Comparison of ENCODE assay signal across 1 cellular context in the genomic region with DNA sequence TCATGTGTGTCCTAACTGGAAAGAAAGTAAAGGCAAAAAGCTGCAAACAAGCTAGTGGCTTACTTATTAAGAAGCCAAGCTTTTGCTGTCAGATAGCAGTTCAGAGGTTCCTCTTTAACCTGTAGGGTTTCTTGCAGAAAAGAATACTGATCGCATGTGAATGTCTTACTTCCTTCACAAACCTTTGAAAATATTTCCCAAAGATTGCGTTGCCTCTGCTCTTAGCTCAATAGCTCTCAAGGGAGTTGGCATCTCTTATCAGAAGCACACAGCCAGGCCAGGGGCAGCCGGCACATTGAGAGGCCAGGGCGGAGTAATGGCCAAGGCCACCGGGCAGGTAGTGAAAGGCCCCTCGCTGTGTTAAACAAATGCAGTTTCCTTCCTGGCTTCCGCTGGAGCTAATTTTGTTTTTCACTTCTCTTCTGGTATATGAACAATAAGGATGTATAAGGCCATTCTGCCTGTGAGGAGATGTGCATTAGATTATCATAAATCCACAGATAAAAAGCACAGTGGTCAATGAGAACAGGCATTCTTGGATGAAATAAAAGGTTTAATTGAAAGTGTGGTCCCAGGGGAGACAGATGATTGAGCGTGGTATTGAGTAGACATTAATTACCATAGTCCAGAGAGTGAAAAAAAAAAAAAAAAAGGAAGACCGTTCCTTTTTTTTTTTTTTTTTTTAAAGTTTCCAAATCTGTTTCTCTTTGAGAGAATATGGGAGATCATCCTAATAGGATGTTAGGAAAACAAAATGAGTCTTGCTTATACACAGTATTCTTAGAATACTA.
TF ChIP-seq lines count a peak whose summit lies in the region.

No MANE protein-coding gene starts in this region.

TF ChIP-seq in SK-N-SH, 30 proteins besides CTCF, POLR2A, EP300 and RAD21 (continued from another document):
- no peak for TF ChIP-seq ZBTB33 (IDR thresholded peaks at IDR 0.05; ENCODE audit: borderline replicate concordance, low read depth)
- no peak for TF ChIP-seq NFIC (IDR thresholded peaks at IDR 0.05; ENCODE audit: borderline replicate concordance)
- no peak for TF ChIP-seq NRF1 (IDR thresholded peaks at IDR 0.05; ENCODE audit: low read depth, low read length)
- no peak for TF ChIP-seq GATA2 (CRISPR knock-in tag; IDR thresholded peaks at IDR 0.05)
- no peak for TF ChIP-seq SMC3 (IDR thresholded peaks at IDR 0.05; ENCODE audit: low read depth, low read length)
- no peak for TF ChIP-seq USF1 (IDR thresholded peaks at IDR 0.05; ENCODE audit: borderline replicate concordance, low read depth)
- no peak for TF ChIP-seq MAX (IDR thresholded peaks at IDR 0.05; ENCODE audit: low read depth)
- TF ChIP-seq TCF12 (IDR thresholded peaks at IDR 0.05) = no peak
- TF ChIP-seq EZH2phosphoT487 (IDR thresholded peaks at IDR 0.05; ENCODE audit: borderline replicate concordance, low read depth) = no peak
- TF ChIP-seq YY1 (IDR thresholded peaks at IDR 0.05; ENCODE audit: low read depth) = no peak
- TF ChIP-seq CHD2 (IDR thresholded peaks at IDR 0.05; ENCODE audit: low read length, partially characterized antibody) = no peak
- no peak for TF ChIP-seq RCOR1 (IDR thresholded peaks at IDR 0.05; ENCODE audit: low read length)
- TF ChIP-seq MXI1 (IDR thresholded peaks at IDR 0.05; ENCODE audit: low read depth, low read length) = no peak
